ENCODE assay signal across 20 cellular contexts in genomic region chr12:12553208-12553785, GRCh38. TPM values are rescaled to one million over a fixed set of nuclear protein-coding genes. Genes with fewer than 3 reads are reported as not detected.
DNase-seq lines count a peak whose midpoint lies in the region; ATAC-seq, FAIRE-seq and TF ChIP-seq lines count a peak whose summit lies in the region.
"Had no signal": no experiment of that assay in that cellular context is flagged by ENCODE, and none has a peak within 500 bp of the region (broad histone marks: within the 10 kb centered on the region; RNA-seq: fewer than 3 reads in every experiment).

No MANE protein-coding gene starts in this region.

- no peak overlapping the region for H3K9ac ChIP-seq in K562 (ENCODE audit: insufficient read depth in 1 of 2, low read depth in 2 of 2, low read length in 2 of 2)
- H3K9ac ChIP-seq: BLaER1 had no signal

- TF ChIP-seq CTCF in HEK293 (tag by site-specific recombination; IDR thresholded peaks at IDR 0.05) (no peak), K562 (IDR thresholded peaks at IDR 0.05 in 2 of 3, conservative IDR thresholded peaks at IDR 0.05 in 1 of 3; ENCODE audit: insufficient read depth in 2 of 3, low read depth in 1 of 3, low read length in 3 of 3) (no peak), pancreas (IDR thresholded peaks at IDR 0.05) (no peak)

- no peak for TF ChIP-seq RAD21 in K562 (CRISPR knock-in tag; conservative IDR thresholded peaks at IDR 0.05 in 1 of 2, IDR thresholded peaks at IDR 0.05 in 1 of 2)

- TF ChIP-seq POLR2A in K562 (conservative IDR thresholded peaks at IDR 0.05), result no peak

- no peaks in the 10 kb centered on the region for H3K9me3 Mint-ChIP-seq in CD4-positive, CD25-positive, alpha-beta regulatory T cell
- H3K9me3 Mint-ChIP-seq: CD4-positive, alpha-beta T cell; CD8-positive, alpha-beta memory T cell had no signal

- no peak overlapping the region for H3K4me3 ChIP-seq in CD4-positive, CD25-positive, alpha-beta regulatory T cell (ENCODE audit: low read depth, low read length)
- H3K4me3 ChIP-seq in HEK293 (ENCODE audit: low read depth, low read length), result no peak overlapping the region
- no peak overlapping the region for H3K4me3 ChIP-seq in K562
- H3K4me3 ChIP-seq in pancreas, result no peak overlapping the region
- H3K4me3 ChIP-seq: BLaER1 had no signal

- TF ChIP-seq EP300 in K562 (IDR thresholded peaks at IDR 0.05; ENCODE audit: low read length), result no peak

- H3K27ac ChIP-seq in CD4-positive, CD25-positive, alpha-beta regulatory T cell (ENCODE audit: insufficient read depth, low read length, poor library complexity, severe bottlenecking), result peak overlapping the region; percentile 14
- H3K27ac ChIP-seq in HEK293 (ENCODE audit: extremely low read depth, low read depth, low read length) (no peak overlapping the region), K562 (ENCODE audit: extremely low read depth, low read depth, low read length) (no peak overlapping the region), pancreas (no peak overlapping the region)
- H3K27ac ChIP-seq: BLaER1, C4-2B had no signal

- 90% methylated on average over 3 of the region's 3 CpGs for WGBS in K562 (ENCODE audit: insufficient coverage, low coverage, missing lambda C conversion rate)
- 71 to 74% methylated on average over 3 of the region's 3 CpGs for WGBS in pancreas, 2 donors

- peaks cover 45% of the 10 kb centered on the region for H3K4me1 ChIP-seq in CD4-positive, CD25-positive, alpha-beta regulatory T cell (ENCODE audit: control insufficient read depth, insufficient read depth, low read length, poor library complexity, severe bottlenecking)
- H3K4me1 ChIP-seq in HEK293 (ENCODE audit: control insufficient read depth, insufficient read depth, low read length) (no peaks in the 10 kb centered on the region; the same call in 1 of the 2 replicates), K562 (replicated peaks in 1 of 2; ENCODE audit: control insufficient read depth in 2 of 2, insufficient read depth in 2 of 2, low read length in 2 of 2) (no peaks in the 10 kb centered on the region), pancreas (peaks cover 0 to 6% (median 4%) of the 10 kb centered on the region in 3 donors)
- H3K4me1 ChIP-seq: BLaER1 had no signal

- intact Hi-C loops in K562 (cut with micrococcal nuclease), result no loop called here
- intact Hi-C loops in pancreas (cut with DNase I), result no loop called here

- no peaks in the 10 kb centered on the region for H3K9me3 ChIP-seq in CD4-positive, CD25-positive, alpha-beta regulatory T cell (ENCODE audit: control insufficient read depth in 2 of 2, low read length in 2 of 2)
- H3K9me3 ChIP-seq in HEK293 (ENCODE audit: control insufficient read depth, insufficient read depth, low read depth, low read length) (no peaks in the 10 kb centered on the region), K562 (replicated peaks; ENCODE audit: control insufficient read depth, insufficient read depth, low read depth, low read length) (no peaks in the 10 kb centered on the region; the same call in 1 of the 2 replicates), pancreas (no peaks in the 10 kb centered on the region)
- H3K9me3 ChIP-seq: BLaER1 had no signal

- H3K27me3 Mint-ChIP-seq in CD4-positive, CD25-positive, alpha-beta regulatory T cell, result no peaks in the 10 kb centered on the region
- H3K27me3 Mint-ChIP-seq: CD4-positive, alpha-beta T cell; CD8-positive, alpha-beta memory T cell had no signal

- H3K4me3 Mint-ChIP-seq in CD4-positive, CD25-positive, alpha-beta regulatory T cell, result no peak overlapping the region
- H3K4me3 Mint-ChIP-seq: B cell; CD4-positive, alpha-beta T cell; CD8-positive, alpha-beta memory T cell had no signal

- H3K36me3 Mint-ChIP-seq in CD4-positive, CD25-positive, alpha-beta regulatory T cell, result peaks cover 28% of the 10 kb centered on the region

- H3K27me3 ChIP-seq in CD4-positive, CD25-positive, alpha-beta regulatory T cell (ENCODE audit: control insufficient read depth, insufficient read depth, low read length), result no peaks in the 10 kb centered on the region
- H3K27me3 ChIP-seq in K562 (ENCODE audit: control insufficient read depth in 2 of 2, insufficient read depth in 2 of 2, low read length in 2 of 2) (no peaks in the 10 kb centered on the region), pancreas (no peaks in the 10 kb centered on the region)
- H3K27me3 ChIP-seq: BLaER1 had no signal

- in situ Hi-C loops in K562 (cut with MboI), result loop anchor here (10.0 kb wide), 1 partner anchor 468 kb away; no protein-coding TSS in a partner anchor

- peak overlapping the region in 1 of 3 donors; percentile 38 for H3K27ac Mint-ChIP-seq in CD4-positive, CD25-positive, alpha-beta regulatory T cell
- H3K27ac Mint-ChIP-seq: B cell; CD4-positive, alpha-beta T cell had no signal

- no peak for ATAC-seq in CD4-positive, CD25-positive, alpha-beta regulatory T cell (ENCODE audit: low read depth in 2 of 2)
- no peak for ATAC-seq in K562
- ATAC-seq in pancreas, result no peak
- no peak for ATAC-seq in HG03097 (IDR thresholded peaks at IDR 0.05; ENCODE audit: low FRiP score, unreplicated experiment)

- FAIRE-seq in K562 (lab: Jason Lieb, UNC) (no peak), pancreas (lab: Jason Lieb, UNC) (no peak)
- FAIRE-seq: D721Med, GM12892 had no signal

- H2AFZ ChIP-seq in K562 (ENCODE audit: low read depth, low read length), result no peak overlapping the region

- CTCF ChIA-PET in HEK293 (lab: Yijun Ruan, JAX) (no interaction called here), K562 (lab: Yijun Ruan, JAX; ENCODE audit: low intra/inter-chr PET ratio) (no interaction called here)

- peaks cover 27% of the 10 kb centered on the region for H3K36me3 ChIP-seq in CD4-positive, CD25-positive, alpha-beta regulatory T cell (ENCODE audit: control insufficient read depth, insufficient read depth, low read length)
- peaks cover 5 to 12% of the 10 kb centered on the region in 2 experiments for H3K36me3 ChIP-seq in HEK293 (ENCODE audit: control insufficient read depth in 2 of 2, insufficient read depth in 1 of 2, low read length in 2 of 2)
- peaks cover 3% of the 10 kb centered on the region; the same call in 2 of the 3 replicates for H3K36me3 ChIP-seq in K562 (ENCODE audit: control insufficient read depth, insufficient read depth, low read length)
- H3K36me3 ChIP-seq in pancreas, result peaks cover 0 to 9% (median 0%) of the 10 kb centered on the region in 3 donors
- H3K36me3 ChIP-seq: BLaER1 had no signal

- H4K20me1 ChIP-seq in K562 (replicated peaks; ENCODE audit: control insufficient read depth, insufficient read depth, low read length), result no peaks in the 10 kb centered on the region
- H4K20me1 ChIP-seq: BLaER1 had no signal

- no TSS peak for BruUV-seq in K562 (replicated peaks; lab: Mats Ljungman, UMichigan)

- H3K4me2 ChIP-seq in K562 (ENCODE audit: insufficient read depth, low read length), result no peak overlapping the region
- H3K4me2 ChIP-seq: BLaER1 had no signal

- no peak for DNase-seq in CD4-positive, CD25-positive, alpha-beta regulatory T cell
- no peak for DNase-seq in K562 (ENCODE audit: extremely low read depth in 1 of 4, low spot score in 3 of 4)
- no peak for DNase-seq in pancreas
- DNase-seq in activated CD4-positive, alpha-beta T cell treated with anti-CD3 and anti-CD28 coated beads, Interleukin-2, amount 50 U/mL, for 4 hours, result no peak
- DNase-seq: CD4-positive, alpha-beta T cell; CD8-positive, alpha-beta memory T cell; DMS 273 treated with DMSO at 0.1 percent for 48 hours; DMS79; EL; GDM1; GOT3; H7; HCEC 1CT had no signal

- H3K79me2 ChIP-seq in K562 (ENCODE audit: control insufficient read depth, insufficient read depth, low read length), result peaks cover 22% of the 10 kb centered on the region

- H3K4me1 Mint-ChIP-seq in CD4-positive, CD25-positive, alpha-beta regulatory T cell, result peaks cover 44 to 72% (median 50%) of the 10 kb centered on the region in 4 donors
- H3K4me1 Mint-ChIP-seq: B cell had no signal

- H3K9me1 ChIP-seq in K562 (ENCODE audit: control insufficient read depth, insufficient read depth, low read length), result no peaks in the 10 kb centered on the region

- POLR2A ChIA-PET in HEK293 (lab: Yijun Ruan, JAX) (no interaction called here), K562 (lab: Yijun Ruan, JAX) (no interaction called here)

RNA-seq across cellular contexts. Expression of gene DUSP16, which starts 9.4 kb away (rescaled TPM):
- 108 TPM for total RNA-seq in CD4-positive, CD25-positive, alpha-beta regulatory T cell
- 10 to 100 TPM; 29.4 to 40.7 (median 30.2) TPM for polyA plus RNA-seq in CD4-positive, CD25-positive, alpha-beta regulatory T cell
- total RNA-seq in K562 (2011; cell fraction: chromatin; rRNA removed; ENCODE audit: low replicate concordance), result 11.4 and 26.0 TPM in 2 replicates
- 5.7 and 5.8 TPM in 2 replicates for total RNA-seq in K562 (2011; cell fraction: nucleolus; rRNA removed)
- 7.7 and 9.8 TPM in 2 replicates for total RNA-seq in K562 (2011; cell fraction: nucleoplasm; rRNA removed)
- total RNA-seq in K562 (2014; rRNA removed), result 4.7 and 5.6 TPM in 2 replicates
- 5.7 and 7.1 TPM in 2 replicates for total RNA-seq in K562 (2014; rRNA removed; fragmentation: Illumina TruSeq; extraction: Trizol)
- total RNA-seq in K562 (2015; rRNA removed; fragmentation: Illumina TruSeq; extraction: Trizol), result 6.2 and 6.4 TPM in 2 replicates
- 9.2 and 10.1 TPM in 2 replicates for total RNA-seq in K562 (2021)
- 10.0 and 12.3 TPM in 2 replicates for polyA plus RNA-seq in K562 (2011; rRNA removed)
- polyA plus RNA-seq in K562 (2011; cell fraction: cytosol; rRNA removed), result 6.5 and 7.6 TPM in 2 replicates
- polyA plus RNA-seq in K562 (2011; cell fraction: nucleus; rRNA removed), result 4.4 and 7.8 TPM in 2 replicates
- polyA plus RNA-seq in K562 (2012), result 4.5 and 5.1 TPM in 2 replicates
- polyA plus RNA-seq in K562 (2014; fragmentation: Illumina TruSeq; extraction: Trizol), result 7.0 and 8.0 TPM in 2 replicates
- polyA plus RNA-seq in K562 (2014; fragmentation: Nextera tagmentation; extraction: Ambion mirVana), result 1 to 10 TPM in 1 of 2 experiments, under 1 TPM in 1; 0.70 to 1.1 TPM
- 5.1 and 5.8 TPM in 2 replicates for polyA plus RNA-seq in K562 (2014; rRNA removed)
- 18.1 and 24.1 TPM in 2 replicates for polyA minus RNA-seq in K562 (2011; rRNA and poly(A)+ RNA removed)
- 9.5 and 10.6 TPM in 2 replicates for polyA minus RNA-seq in K562 (2011; cell fraction: cytosol; rRNA and poly(A)+ RNA removed)
- 3.1 and 7.0 TPM in 2 replicates for polyA minus RNA-seq in K562 (2011; cell fraction: nucleus; rRNA and poly(A)+ RNA removed)
- total RNA-seq in pancreas, result 10 to 100 TPM; 18.1 to 38.7 (median 27.8) TPM
- 10 to 100 TPM in 1 of 2 donors, 1 to 10 TPM in 1; 5.8 to 10.1 TPM for polyA plus RNA-seq in pancreas

RNA-seq across cellular contexts. Expression of gene CREBL2, which starts 58.4 kb away (rescaled TPM):
- total RNA-seq in CD4-positive, CD25-positive, alpha-beta regulatory T cell, result 27.5 TPM
- polyA plus RNA-seq in CD4-positive, CD25-positive, alpha-beta regulatory T cell, result 10 to 100 TPM; 60.7 to 73.4 (median 66.5) TPM
- 2.3 and 3.8 TPM in 2 replicates for total RNA-seq in K562 (2011; cell fraction: chromatin; rRNA removed; ENCODE audit: low replicate concordance)
- total RNA-seq in K562 (2011; cell fraction: nucleolus; rRNA removed), result 2.0 and 2.9 TPM in 2 replicates
- 3.2 and 6.9 TPM in 2 replicates for total RNA-seq in K562 (2011; cell fraction: nucleoplasm; rRNA removed)
- total RNA-seq in K562 (2014; rRNA removed) (7.3 and 8.9 TPM in 2 replicates), K562 (2014; rRNA removed; fragmentation: Illumina TruSeq; extraction: Trizol) (5.7 and 6.4 TPM in 2 replicates), K562 (2015; rRNA removed; fragmentation: Illumina TruSeq; extraction: Trizol) (5.5 and 5.6 TPM in 2 replicates), K562 (2021) (3.8 and 5.2 TPM in 2 replicates), pancreas (10 to 100 TPM; 13.9 to 29.7 (median 16.6) TPM)
- polyA plus RNA-seq in K562 (2011; rRNA removed) (4.7 and 5.2 TPM in 2 replicates), K562 (2014; fragmentation: Illumina TruSeq; extraction: Trizol) (4.6 and 5.0 TPM in 2 replicates), K562 (2014; fragmentation: Nextera tagmentation; extraction: Ambion mirVana) (1 to 10 TPM; 1.7 to 1.9 TPM), K562 (2014; rRNA removed) (2.9 and 4.8 TPM in 2 replicates), pancreas (10 to 100 TPM in 1 of 2 donors, 1 to 10 TPM in 1; 9.8 to 23.6 TPM)
- polyA plus RNA-seq in K562 (2011; cell fraction: cytosol; rRNA removed), result 2.1 and 3.8 TPM in 2 replicates
- 1.8 and 2.6 TPM in 2 replicates for polyA plus RNA-seq in K562 (2011; cell fraction: nucleus; rRNA removed)
- 4.4 and 7.9 TPM in 2 replicates for polyA plus RNA-seq in K562 (2012)
- polyA minus RNA-seq in K562 (2011; rRNA and poly(A)+ RNA removed), result 6.3 and 7.0 TPM in 2 replicates
- polyA minus RNA-seq in K562 (2011; cell fraction: cytosol; rRNA and poly(A)+ RNA removed), result 2.6 TPM in 2 replicates
- polyA minus RNA-seq in K562 (2011; cell fraction: nucleus; rRNA and poly(A)+ RNA removed), result 1.8 and 2.7 TPM in 2 replicates
